8 cellular contexts compared by ENCODE assay signal in genomic region chr19:47210180-47210490, GRCh38. TPM values are rescaled to one million over a fixed set of nuclear protein-coding genes. Genes with fewer than 3 reads are reported as not detected.
DNase-seq lines count a peak whose midpoint lies in the region; ATAC-seq lines count a peak whose summit lies in the region.

No MANE protein-coding gene starts in this region.

- H3K4me1 ChIP-seq in right cardiac atrium (ENCODE audit: control insufficient read depth, insufficient read depth, low read length) (no peaks in the 10 kb centered on the region), stomach smooth muscle (ENCODE audit: control insufficient read depth, insufficient read depth, low read length) (peaks cover 14% of the 10 kb centered on the region)

- no peak overlapping the region for H3K4me3 Mint-ChIP-seq in activated naive CD4-positive, alpha-beta T cell treated with anti-CD3 and anti-CD28 coated beads for 36 hours

- no peak overlapping the region for H3K9ac ChIP-seq in SK-N-MC (ENCODE audit: insufficient read length)
- H3K9ac ChIP-seq in stomach smooth muscle (ENCODE audit: low read length in 2 of 2) = no peak overlapping the region

- peaks cover 30% of the 10 kb centered on the region for H3K36me3 Mint-ChIP-seq in activated naive CD4-positive, alpha-beta T cell treated with anti-CD3 and anti-CD28 coated beads for 36 hours (ENCODE audit: low read depth)

- H3K27me3 ChIP-seq in right cardiac atrium (ENCODE audit: control insufficient read depth, insufficient read depth) = no peaks in the 10 kb centered on the region
- H3K27me3 ChIP-seq in stomach smooth muscle (ENCODE audit: control insufficient read depth in 1 of 2, insufficient read depth in 2 of 2, low read length in 2 of 2) = no peaks in the 10 kb centered on the region

- H3K4me1 Mint-ChIP-seq in activated naive CD4-positive, alpha-beta T cell treated with anti-CD3 and anti-CD28 coated beads for 36 hours (ENCODE audit: low read depth) = peaks cover 14% of the 10 kb centered on the region

- CTCF ChIA-PET in activated naive CD4-positive, alpha-beta T cell treated with anti-CD3 and anti-CD28 coated beads for 36 hours (lab: Charles Lee) = interaction anchor here (0.6 to 9.0 kb wide), 23 partner anchors 9 to 197 kb away, joined by 3 to 189 read pairs (median 6); partner anchors contain the start of genes CCDC9 and SAE1

- peak overlapping the region; percentile 93 for H3K27ac Mint-ChIP-seq in activated naive CD4-positive, alpha-beta T cell treated with anti-CD3 and anti-CD28 coated beads for 36 hours

- no peak for ATAC-seq in right cardiac atrium
- no peak for ATAC-seq in GM19328 (IDR thresholded peaks at IDR 0.05; ENCODE audit: unreplicated experiment)

- H3K9me3 ChIP-seq in SK-N-MC (ENCODE audit: low read depth, low read length) (no peaks in the 10 kb centered on the region), right cardiac atrium (ENCODE audit: control insufficient read depth, low read length) (no peaks in the 10 kb centered on the region), stomach smooth muscle (ENCODE audit: control insufficient read depth in 2 of 2, low read length in 2 of 2) (no peaks in the 10 kb centered on the region)

- no peaks in the 10 kb centered on the region for H3K27me3 Mint-ChIP-seq in activated naive CD4-positive, alpha-beta T cell treated with anti-CD3 and anti-CD28 coated beads for 36 hours (ENCODE audit: low read depth)

- H3K4me3 ChIP-seq in SK-N-MC (no peak overlapping the region), right cardiac atrium (ENCODE audit: low read length) (no peak overlapping the region), stomach smooth muscle (ENCODE audit: low read length in 2 of 2) (no peak overlapping the region)

- H3K27ac ChIP-seq in SK-N-MC = peak overlapping the region; percentile 79
- H3K27ac ChIP-seq in right cardiac atrium (ENCODE audit: low read length) = peak overlapping the region; percentile 67
- peak overlapping the region; percentile 46 for H3K27ac ChIP-seq in stomach smooth muscle (ENCODE audit: low read length)

- intact Hi-C loops in activated naive CD4-positive, alpha-beta T cell treated with anti-CD3 and anti-CD28 coated beads for 36 hours (cut with micrococcal nuclease) = loop anchor here (1.0 to 2.0 kb wide), 3 partner anchors 16 to 34 kb away; no protein-coding TSS in a partner anchor
- intact Hi-C loops in right cardiac atrium (cut with DNase I) = loop anchor here in 3 of 4 donors (2.0 to 5.0 kb wide), 3 partner anchors 19 to 37 kb away; no protein-coding TSS in a partner anchor

- H3K36me3 ChIP-seq in SK-N-MC (ENCODE audit: insufficient read depth, low read length) (peaks cover 49% of the 10 kb centered on the region), stomach smooth muscle (ENCODE audit: control insufficient read depth in 2 of 2, insufficient read depth in 2 of 2, low read length in 2 of 2) (peaks cover 13 to 36% of the 10 kb centered on the region in 2 donors)

- DNase-seq in activated naive CD4-positive, alpha-beta T cell treated with anti-CD3 and anti-CD28 coated beads for 36 hours = no peak
- no peak for DNase-seq in activated naive CD4-positive, alpha-beta T cell treated with anti-CD3 and anti-CD28 coated beads, Interleukin-2, amount 50 U/mL, for 16 hours
- DNase-seq in SK-N-MC (ENCODE audit: low read depth, low spot score) (no peak), right cardiac atrium (no peak), NCI-H146 treated with DMSO at 0.1 percent for 48 hours (lab: John Stamatoyannopoulos, UW; ENCODE audit: unreplicated experiment) (no peak), H4 (ENCODE audit: low spot score) (no peak)

- no peaks in the 10 kb centered on the region for H3K9me3 Mint-ChIP-seq in activated naive CD4-positive, alpha-beta T cell treated with anti-CD3 and anti-CD28 coated beads for 36 hours

RNA-seq across cellular contexts. Expression of gene BBC3, which starts 20.9 kb away (rescaled TPM):
- total RNA-seq in activated naive CD4-positive, alpha-beta T cell treated with anti-CD3 and anti-CD28 coated beads for 36 hours = 10 to 100 TPM; 55.9 to 59.5 TPM
- 1 to 10 TPM; 2.1 to 4.3 (median 4.0) TPM for total RNA-seq in right cardiac atrium
- polyA plus RNA-seq in right cardiac atrium = 3.4 TPM
- 3.3 and 3.7 TPM in 2 replicates for total RNA-seq in H4 (2014; rRNA removed; shearing (Covaris generic))

RNA-seq across cellular contexts. Expression of gene CCDC9, which starts 46.2 kb away (rescaled TPM):
- 10 to 100 TPM; 43.6 to 47.7 TPM for total RNA-seq in activated naive CD4-positive, alpha-beta T cell treated with anti-CD3 and anti-CD28 coated beads for 36 hours
- total RNA-seq in right cardiac atrium = 10 to 100 TPM; 18.1 to 27.5 (median 22.4) TPM
- 27.8 TPM for polyA plus RNA-seq in right cardiac atrium
- total RNA-seq in H4 (2014; rRNA removed; shearing (Covaris generic)) = 3.4 and 3.6 TPM in 2 replicates

Comparison
In these comparisons a context has a peak if more than half of its experiments do, and no peak if none do; other contexts are left out.
1. RNA of gene BBC3, which starts 20.9 kb away (total RNA-seq): 55.9 to 59.5 TPM in activated naive CD4-positive, alpha-beta T cell treated with anti-CD3 and anti-CD28 coated beads for 36 hours; 2.1 to 4.3 TPM in right cardiac atrium and 3.3 to 3.7 TPM in H4; every median in the first group is over 10 times any median in the second.
2. Peak in every context shown above with its lines, with median percentiles within 50 percentile points of each other: H3K27ac ChIP-seq.